In genomic region chr17:3683054-3683511, GRCh38 we compare ENCODE assay signal across 9 cellular contexts. TPM values are rescaled to one million over a fixed set of nuclear protein-coding genes. Genes with fewer than 3 reads are reported as not detected.
DNase-seq lines count a peak whose midpoint lies in the region; ATAC-seq, FAIRE-seq and TF ChIP-seq lines count a peak whose summit lies in the region.
"Had no signal": no experiment of that assay in that cellular context is flagged by ENCODE, and none has a peak within 500 bp of the region (broad histone marks: within the 10 kb centered on the region; RNA-seq: fewer than 3 reads in every experiment).

No MANE protein-coding gene starts in this region.

- H3K27ac ChIP-seq in astrocyte (ENCODE audit: low read depth, low read length) (no peak overlapping the region), kidney (ENCODE audit: low read depth in 2 of 2, low read length in 2 of 2) (no peak overlapping the region)
- H3K27ac ChIP-seq: skin epidermis had no signal

- no peak overlapping the region for H3K4me3 Mint-ChIP-seq in T-helper 1 cell treated with Interleukin-12 subunit alpha and Interleukin-12 subunit beta and Interleukin-4 antibody, amounts not matched to agents 30 μg/mL and 1 μg/mL, for 36 hours
- H3K4me3 Mint-ChIP-seq in astrocyte (ENCODE audit: unreplicated experiment) = no peak overlapping the region

- ATAC-seq in HG02798 (IDR thresholded peaks at IDR 0.05; ENCODE audit: poor library complexity, unreplicated experiment) (peak; percentile 61), HG03135 (IDR thresholded peaks at IDR 0.05; ENCODE audit: unreplicated experiment) (no peak)

- intact Hi-C loops in kidney (cut with DNase I) = no loop called here

- H3K27me3 Mint-ChIP-seq in T-helper 1 cell treated with Interleukin-12 subunit alpha and Interleukin-12 subunit beta and Interleukin-4 antibody, amounts not matched to agents 30 μg/mL and 1 μg/mL, for 36 hours (ENCODE audit: low read depth) = no peaks in the 10 kb centered on the region
- H3K27me3 Mint-ChIP-seq in astrocyte (ENCODE audit: low read depth, unreplicated experiment) = peaks cover 11% of the 10 kb centered on the region

- H2AFZ ChIP-seq in astrocyte (ENCODE audit: low read depth, low read length) = no peak overlapping the region

- no peak for FAIRE-seq in astrocyte (lab: Jason Lieb, UNC)
- no peak for FAIRE-seq in kidney (lab: Jason Lieb, UNC)

- H3K4me1 Mint-ChIP-seq in T-helper 1 cell treated with Interleukin-12 subunit alpha and Interleukin-12 subunit beta and Interleukin-4 antibody, amounts not matched to agents 30 μg/mL and 1 μg/mL, for 36 hours (ENCODE audit: low read depth) = peaks cover 26% of the 10 kb centered on the region
- peaks cover 5% of the 10 kb centered on the region for H3K4me1 Mint-ChIP-seq in astrocyte (ENCODE audit: low read depth, unreplicated experiment)

- peak; percentile 46 for DNase-seq in Daoy (ENCODE audit: low read depth)
- DNase-seq in astrocyte (ENCODE audit: low read depth) = no peak
- peak; percentile 62 for DNase-seq in kidney
- DNase-seq in stimulated activated CD8-positive, alpha-beta memory T cell treated with anti-CD3 and anti-CD28 coated beads, Interleukin-4, amount 100 ng/mL, for 24 hours (ENCODE audit: low read depth) = peak; percentile 38
- DNase-seq in cortex of kidney (lab: John Stamatoyannopoulos, UW) = no peak

- H3K36me3 Mint-ChIP-seq in T-helper 1 cell treated with Interleukin-12 subunit alpha and Interleukin-12 subunit beta and Interleukin-4 antibody, amounts not matched to agents 30 μg/mL and 1 μg/mL, for 36 hours (ENCODE audit: low read depth) = peaks cover 29% of the 10 kb centered on the region
- peaks cover 2% of the 10 kb centered on the region for H3K36me3 Mint-ChIP-seq in astrocyte (ENCODE audit: low read depth, unreplicated experiment)

- no peaks in the 10 kb centered on the region for H3K9me3 ChIP-seq in astrocyte (ENCODE audit: insufficient read depth, low read depth, low read length)
- H3K9me3 ChIP-seq in kidney (ENCODE audit: control insufficient read depth in 1 of 2, low read length in 2 of 2) = no peaks in the 10 kb centered on the region

- no peaks in the 10 kb centered on the region for H3K9me3 Mint-ChIP-seq in T-helper 1 cell treated with Interleukin-12 subunit alpha and Interleukin-12 subunit beta and Interleukin-4 antibody, amounts not matched to agents 30 μg/mL and 1 μg/mL, for 36 hours
- H3K9me3 Mint-ChIP-seq in astrocyte (ENCODE audit: unreplicated experiment) = no peaks in the 10 kb centered on the region

- peaks cover 17% of the 10 kb centered on the region for H3K27me3 ChIP-seq in astrocyte (ENCODE audit: insufficient read depth, low read length)

- H4K20me1 ChIP-seq in astrocyte (ENCODE audit: insufficient read depth, low read length) = no peaks in the 10 kb centered on the region

- no peak overlapping the region for H3K4me3 ChIP-seq in astrocyte (ENCODE audit: insufficient read depth, low read depth, low read length)
- H3K4me3 ChIP-seq in kidney (ENCODE audit: low read length in 2 of 2) = no peak overlapping the region
- H3K4me3 ChIP-seq: skin epidermis had no signal

- H3K9ac ChIP-seq in astrocyte (ENCODE audit: low read length) = no peak overlapping the region
- no peak overlapping the region for H3K9ac ChIP-seq in kidney (ENCODE audit: low read length in 2 of 2)

- TF ChIP-seq CTCF in astrocyte (IDR thresholded peaks at IDR 0.05; ENCODE audit: insufficient read depth, low read depth, low read length) (peak; percentile 79), kidney (IDR thresholded peaks at IDR 0.05; ENCODE audit: borderline replicate concordance, extremely low read depth, insufficient read depth) (peak; percentile 83)

- H3K79me2 ChIP-seq in astrocyte (ENCODE audit: insufficient read depth, low read length) = no peaks in the 10 kb centered on the region

- H3K36me3 ChIP-seq in astrocyte (ENCODE audit: insufficient read depth, low read length) (no peaks in the 10 kb centered on the region), kidney (ENCODE audit: control insufficient read depth in 1 of 2, insufficient read depth in 2 of 2, low read length in 2 of 2) (no peaks in the 10 kb centered on the region)

- H3K27ac Mint-ChIP-seq in T-helper 1 cell treated with Interleukin-12 subunit alpha and Interleukin-12 subunit beta and Interleukin-4 antibody, amounts not matched to agents 30 μg/mL and 1 μg/mL, for 36 hours = peak overlapping the region; percentile 45
- H3K27ac Mint-ChIP-seq in astrocyte (ENCODE audit: unreplicated experiment) = no peak overlapping the region

- no peak overlapping the region for H3K4me2 ChIP-seq in astrocyte (ENCODE audit: low read length)

- H3K4me1 ChIP-seq in astrocyte (ENCODE audit: insufficient read depth, low read length) (peaks cover 8% of the 10 kb centered on the region), kidney (ENCODE audit: control insufficient read depth in 1 of 2, insufficient read depth in 1 of 2, low read depth in 1 of 2, low read length in 2 of 2) (no peaks in the 10 kb centered on the region)

RNA-seq across cellular contexts. Expression of gene P2RX5, which starts 12.9 kb away (rescaled TPM):
- total RNA-seq in Daoy (2014; rRNA removed; shearing (Covaris generic)) = 11.5 and 14.5 TPM in 2 replicates
- total RNA-seq in astrocyte (2.4 TPM in 2 replicates), kidney (8.4 TPM)
- polyA plus RNA-seq in kidney (ENCODE audit: insufficient read depth, low read depth, low replicate concordance) = not detected

RNA-seq across cellular contexts. Expression of gene EMC6, which starts 14.5 kb away (rescaled TPM):
- 16.3 and 23.1 TPM in 2 replicates for total RNA-seq in Daoy (2014; rRNA removed; shearing (Covaris generic))
- 49.7 and 52.2 TPM in 2 replicates for total RNA-seq in astrocyte
- 25.6 TPM for total RNA-seq in kidney
- 77.1 TPM for polyA plus RNA-seq in kidney (ENCODE audit: insufficient read depth, low read depth, low replicate concordance)

RNA-seq across cellular contexts. Expression of gene TAX1BP3, which starts 14.7 kb away (rescaled TPM):
- 172 and 205 TPM in 2 replicates for total RNA-seq in Daoy (2014; rRNA removed; shearing (Covaris generic))
- total RNA-seq in astrocyte (193 and 194 TPM in 2 replicates), kidney (158 TPM)
- 128 TPM for polyA plus RNA-seq in kidney (ENCODE audit: insufficient read depth, low read depth, low replicate concordance)

RNA-seq across cellular contexts. Expression of gene HASPIN, which starts 40.6 kb away (rescaled TPM):
- total RNA-seq in Daoy (2014; rRNA removed; shearing (Covaris generic)) = 11.0 and 12.7 TPM in 2 replicates
- total RNA-seq in astrocyte = 1.7 and 2.4 TPM in 2 replicates
- 0.38 TPM for total RNA-seq in kidney
- polyA plus RNA-seq in kidney (ENCODE audit: insufficient read depth, low read depth, low replicate concordance) = not detected

RNA-seq across cellular contexts. Expression of gene CTNS, which starts 46.5 kb away (rescaled TPM):
- total RNA-seq in Daoy (2014; rRNA removed; shearing (Covaris generic)) = 17.3 and 19.1 TPM in 2 replicates
- total RNA-seq in astrocyte = 5.8 and 6.5 TPM in 2 replicates
- 15.7 TPM for total RNA-seq in kidney
- 11.9 TPM for polyA plus RNA-seq in kidney (ENCODE audit: insufficient read depth, low read depth, low replicate concordance)

Comparison
In these comparisons a context has a peak if more than half of its experiments do, and no peak if none do; other contexts are left out.
1. DNase-seq: peak in Daoy (single experiment), kidney (single experiment) and stimulated activated CD8-positive, alpha-beta memory T cell treated with anti-CD3 and anti-CD28 coated beads, Interleukin-4, amount 100 ng/mL, for 24 hours (single experiment); none in astrocyte (single experiment) and cortex of kidney (single experiment).